Comparison of ENCODE assay signal across 1 cellular context in the genomic region with DNA sequence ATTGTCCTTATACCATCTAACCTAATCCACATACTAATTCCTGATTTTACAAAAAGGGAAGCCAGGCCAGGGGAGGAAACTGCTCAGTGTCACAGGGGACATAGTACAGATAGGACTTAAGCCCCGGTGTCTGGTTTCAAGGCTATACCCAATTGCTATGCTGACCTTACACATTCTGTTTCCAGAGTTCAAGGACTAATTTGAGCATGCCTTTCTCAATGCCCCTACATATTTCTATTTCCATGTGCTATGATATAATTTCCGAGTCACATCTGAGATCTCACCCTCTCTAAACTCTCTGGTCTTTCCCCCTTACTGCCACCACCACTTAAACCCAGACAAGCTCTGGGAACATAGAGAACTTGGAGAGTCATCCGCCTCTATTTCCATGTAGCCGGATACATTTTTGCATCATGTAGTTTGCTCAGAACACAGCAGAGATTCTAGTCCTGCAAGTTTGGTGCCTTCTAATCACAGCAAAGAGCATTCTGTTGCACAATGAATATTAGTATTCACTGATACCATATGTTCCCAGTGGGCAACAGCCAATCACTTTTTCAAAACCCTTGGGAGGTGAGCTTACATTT.
TF ChIP-seq lines count a peak whose summit lies in the region.

No MANE protein-coding gene starts in this region.

TF ChIP-seq in GM23338, 12 proteins besides CTCF, POLR2A, EP300 and RAD21 (continued from another document):
- TF ChIP-seq, protein P1, sequence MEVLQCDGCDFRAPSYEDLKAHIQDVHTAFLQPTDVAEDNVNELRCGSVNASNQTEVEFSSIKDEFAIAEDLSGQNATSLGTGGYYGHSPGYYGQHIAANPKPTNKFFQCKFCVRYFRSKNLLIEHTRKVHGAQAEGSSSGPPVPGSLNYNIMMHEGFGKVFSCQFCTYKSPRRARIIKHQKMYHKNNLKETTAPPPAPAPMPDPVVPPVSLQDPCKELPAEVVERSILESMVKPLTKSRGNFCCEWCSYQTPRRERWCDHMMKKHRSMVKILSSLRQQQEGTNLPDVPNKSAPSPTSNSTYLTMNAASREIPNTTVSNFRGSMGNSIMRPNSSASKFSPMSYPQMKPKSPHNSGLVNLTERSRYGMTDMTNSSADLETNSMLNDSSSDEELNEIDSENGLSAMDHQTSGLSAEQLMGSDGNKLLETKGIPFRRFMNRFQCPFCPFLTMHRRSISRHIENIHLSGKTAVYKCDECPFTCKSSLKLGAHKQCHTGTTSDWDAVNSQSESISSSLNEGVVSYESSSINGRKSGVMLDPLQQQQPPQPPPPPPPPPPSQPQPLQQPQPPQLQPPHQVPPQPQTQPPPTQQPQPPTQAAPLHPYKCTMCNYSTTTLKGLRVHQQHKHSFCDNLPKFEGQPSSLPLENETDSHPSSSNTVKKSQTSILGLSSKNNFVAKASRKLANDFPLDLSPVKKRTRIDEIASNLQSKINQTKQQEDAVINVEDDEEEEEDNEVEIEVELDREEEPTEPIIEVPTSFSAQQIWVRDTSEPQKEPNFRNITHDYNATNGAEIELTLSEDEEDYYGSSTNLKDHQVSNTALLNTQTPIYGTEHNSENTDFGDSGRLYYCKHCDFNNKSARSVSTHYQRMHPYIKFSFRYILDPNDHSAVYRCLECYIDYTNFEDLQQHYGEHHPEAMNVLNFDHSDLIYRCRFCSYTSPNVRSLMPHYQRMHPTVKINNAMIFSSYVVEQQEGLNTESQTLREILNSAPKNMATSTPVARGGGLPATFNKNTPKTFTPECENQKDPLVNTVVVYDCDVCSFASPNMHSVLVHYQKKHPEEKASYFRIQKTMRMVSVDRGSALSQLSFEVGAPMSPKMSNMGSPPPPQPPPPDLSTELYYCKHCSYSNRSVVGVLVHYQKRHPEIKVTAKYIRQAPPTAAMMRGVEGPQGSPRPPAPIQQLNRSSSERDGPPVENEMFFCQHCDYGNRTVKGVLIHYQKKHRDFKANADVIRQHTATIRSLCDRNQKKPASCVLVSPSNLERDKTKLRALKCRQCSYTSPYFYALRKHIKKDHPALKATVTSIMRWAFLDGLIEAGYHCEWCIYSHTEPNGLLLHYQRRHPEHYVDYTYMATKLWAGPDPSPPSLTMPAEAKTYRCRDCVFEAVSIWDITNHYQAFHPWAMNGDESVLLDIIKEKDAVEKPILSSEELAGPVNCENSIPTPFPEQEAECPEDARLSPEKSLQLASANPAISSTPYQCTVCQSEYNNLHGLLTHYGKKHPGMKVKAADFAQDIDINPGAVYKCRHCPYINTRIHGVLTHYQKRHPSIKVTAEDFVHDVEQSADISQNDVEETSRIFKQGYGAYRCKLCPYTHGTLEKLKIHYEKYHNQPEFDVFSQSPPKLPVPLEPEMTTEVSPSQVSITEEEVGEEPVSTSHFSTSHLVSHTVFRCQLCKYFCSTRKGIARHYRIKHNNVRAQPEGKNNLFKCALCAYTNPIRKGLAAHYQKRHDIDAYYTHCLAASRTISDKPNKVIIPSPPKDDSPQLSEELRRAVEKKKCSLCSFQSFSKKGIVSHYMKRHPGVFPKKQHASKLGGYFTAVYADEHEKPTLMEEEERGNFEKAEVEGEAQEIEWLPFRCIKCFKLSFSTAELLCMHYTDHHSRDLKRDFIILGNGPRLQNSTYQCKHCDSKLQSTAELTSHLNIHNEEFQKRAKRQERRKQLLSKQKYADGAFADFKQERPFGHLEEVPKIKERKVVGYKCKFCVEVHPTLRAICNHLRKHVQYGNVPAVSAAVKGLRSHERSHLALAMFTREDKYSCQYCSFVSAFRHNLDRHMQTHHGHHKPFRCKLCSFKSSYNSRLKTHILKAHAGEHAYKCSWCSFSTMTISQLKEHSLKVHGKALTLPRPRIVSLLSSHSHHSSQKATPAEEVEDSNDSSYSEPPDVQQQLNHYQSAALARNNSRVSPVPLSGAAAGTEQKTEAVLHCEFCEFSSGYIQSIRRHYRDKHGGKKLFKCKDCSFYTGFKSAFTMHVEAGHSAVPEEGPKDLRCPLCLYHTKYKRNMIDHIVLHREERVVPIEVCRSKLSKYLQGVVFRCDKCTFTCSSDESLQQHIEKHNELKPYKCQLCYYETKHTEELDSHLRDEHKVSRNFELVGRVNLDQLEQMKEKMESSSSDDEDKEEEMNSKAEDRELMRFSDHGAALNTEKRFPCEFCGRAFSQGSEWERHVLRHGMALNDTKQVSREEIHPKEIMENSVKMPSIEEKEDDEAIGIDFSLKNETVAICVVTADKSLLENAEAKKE (CRISPR knock-in tag; IDR thresholded peaks at IDR 0.05) = no peak
- TF ChIP-seq ZNF331 (CRISPR knock-in tag; IDR thresholded peaks at IDR 0.05; ENCODE audit: low read depth) = no peak
- TF ChIP-seq, protein P2, sequence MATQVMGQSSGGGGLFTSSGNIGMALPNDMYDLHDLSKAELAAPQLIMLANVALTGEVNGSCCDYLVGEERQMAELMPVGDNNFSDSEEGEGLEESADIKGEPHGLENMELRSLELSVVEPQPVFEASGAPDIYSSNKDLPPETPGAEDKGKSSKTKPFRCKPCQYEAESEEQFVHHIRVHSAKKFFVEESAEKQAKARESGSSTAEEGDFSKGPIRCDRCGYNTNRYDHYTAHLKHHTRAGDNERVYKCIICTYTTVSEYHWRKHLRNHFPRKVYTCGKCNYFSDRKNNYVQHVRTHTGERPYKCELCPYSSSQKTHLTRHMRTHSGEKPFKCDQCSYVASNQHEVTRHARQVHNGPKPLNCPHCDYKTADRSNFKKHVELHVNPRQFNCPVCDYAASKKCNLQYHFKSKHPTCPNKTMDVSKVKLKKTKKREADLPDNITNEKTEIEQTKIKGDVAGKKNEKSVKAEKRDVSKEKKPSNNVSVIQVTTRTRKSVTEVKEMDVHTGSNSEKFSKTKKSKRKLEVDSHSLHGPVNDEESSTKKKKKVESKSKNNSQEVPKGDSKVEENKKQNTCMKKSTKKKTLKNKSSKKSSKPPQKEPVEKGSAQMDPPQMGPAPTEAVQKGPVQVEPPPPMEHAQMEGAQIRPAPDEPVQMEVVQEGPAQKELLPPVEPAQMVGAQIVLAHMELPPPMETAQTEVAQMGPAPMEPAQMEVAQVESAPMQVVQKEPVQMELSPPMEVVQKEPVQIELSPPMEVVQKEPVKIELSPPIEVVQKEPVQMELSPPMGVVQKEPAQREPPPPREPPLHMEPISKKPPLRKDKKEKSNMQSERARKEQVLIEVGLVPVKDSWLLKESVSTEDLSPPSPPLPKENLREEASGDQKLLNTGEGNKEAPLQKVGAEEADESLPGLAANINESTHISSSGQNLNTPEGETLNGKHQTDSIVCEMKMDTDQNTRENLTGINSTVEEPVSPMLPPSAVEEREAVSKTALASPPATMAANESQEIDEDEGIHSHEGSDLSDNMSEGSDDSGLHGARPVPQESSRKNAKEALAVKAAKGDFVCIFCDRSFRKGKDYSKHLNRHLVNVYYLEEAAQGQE (IDR thresholded peaks at IDR 0.05; ENCODE audit: unreplicated experiment) = no peak
- no peak for TF ChIP-seq NANOG (IDR thresholded peaks at IDR 0.05; ENCODE audit: borderline replicate concordance)
- no peak for TF ChIP-seq CREB1 (CRISPR knock-in tag; IDR thresholded peaks at IDR 0.05; ENCODE audit: low read depth)
